Comparison of ENCODE assay signal across 8 cellular contexts in genomic region chr3:39447637-39448483, GRCh38. TPM values are rescaled to one million over a fixed set of nuclear protein-coding genes. Genes with fewer than 3 reads are reported as not detected.
DNase-seq lines count a peak whose midpoint lies in the region; ATAC-seq and TF ChIP-seq lines count a peak whose summit lies in the region.

No MANE protein-coding gene starts in this region.

- no peak overlapping the region for H3K27ac ChIP-seq in Peyer's patch
- peak overlapping the region; percentile 85 for H3K27ac ChIP-seq in temporal lobe (ENCODE audit: low read depth, low read length)

- H3K27me3 Mint-ChIP-seq in activated T-cell treated with anti-CD3 and anti-CD28 coated beads, Interleukin-2, amount 50 U/mL, for 72 hours (ENCODE audit: low read depth): peaks cover under 1% of the 10 kb centered on the region
- H3K27me3 Mint-ChIP-seq in neural crest cell (ENCODE audit: low read depth): peaks cover 3% of the 10 kb centered on the region

- no peaks in the 10 kb centered on the region for H3K9me3 Mint-ChIP-seq in activated T-cell treated with anti-CD3 and anti-CD28 coated beads, Interleukin-2, amount 50 U/mL, for 72 hours
- H3K9me3 Mint-ChIP-seq in neural crest cell: no peaks in the 10 kb centered on the region

- peak; percentile 93 for ATAC-seq in GM21529 (IDR thresholded peaks at IDR 0.05; ENCODE audit: unreplicated experiment)
- ATAC-seq in activated T-cell treated with anti-CD3 and anti-CD28 coated beads, Interleukin-2, amount 50 U/mL, for 72 hours (replicated peaks in 1 of 2): peak; percentile 81 to 82

- peak; percentile 74 for DNase-seq in DMS53 (lab: John Stamatoyannopoulos, UW)
- DNase-seq in KBM-7: peak; percentile 68
- DNase-seq in Peyer's patch: peak in 2 of 3 donors; percentile 65 to 87
- peak; percentile 56 to 68 for DNase-seq in activated T-cell treated with anti-CD3 and anti-CD28 coated beads, Interleukin-2, amount 50 U/mL, for 72 hours
- peak; percentile 82 for DNase-seq in fibroblast of mammary gland (ENCODE audit: low read depth)
- DNase-seq in neural crest cell (ENCODE audit: low read depth, low spot score): peak; percentile 67

- in situ Hi-C loops in KBM-7 (cut with MboI; ENCODE audit: low pct_unique_long_range_greater_than_20kb, low sequenced_read_pairs): no loop called here

- H3K4me1 Mint-ChIP-seq in activated T-cell treated with anti-CD3 and anti-CD28 coated beads, Interleukin-2, amount 50 U/mL, for 72 hours (ENCODE audit: low read depth): no peaks in the 10 kb centered on the region
- no peaks in the 10 kb centered on the region for H3K4me1 Mint-ChIP-seq in neural crest cell

- H3K4me1 ChIP-seq in Peyer's patch: no peaks in the 10 kb centered on the region

- H3K9me3 ChIP-seq in Peyer's patch: no peaks in the 10 kb centered on the region

- H3K27ac Mint-ChIP-seq in activated T-cell treated with anti-CD3 and anti-CD28 coated beads, Interleukin-2, amount 50 U/mL, for 72 hours: peak overlapping the region; percentile 59
- no peak overlapping the region for H3K27ac Mint-ChIP-seq in neural crest cell (ENCODE audit: unreplicated experiment)

- no peaks in the 10 kb centered on the region for H3K27me3 ChIP-seq in Peyer's patch

- H3K4me3 ChIP-seq in Peyer's patch: no peak overlapping the region
- no peak overlapping the region for H3K4me3 ChIP-seq in fibroblast of mammary gland (ENCODE audit: control insufficient read depth, low read depth, low read length)

- H3K4me3 Mint-ChIP-seq in activated T-cell treated with anti-CD3 and anti-CD28 coated beads, Interleukin-2, amount 50 U/mL, for 72 hours: no peak overlapping the region
- H3K4me3 Mint-ChIP-seq in neural crest cell: no peak overlapping the region

- TF ChIP-seq POLR2A in Peyer's patch (IDR thresholded peaks at IDR 0.05): no peak

- H3K36me3 Mint-ChIP-seq in activated T-cell treated with anti-CD3 and anti-CD28 coated beads, Interleukin-2, amount 50 U/mL, for 72 hours (ENCODE audit: insufficient read depth in 2 of 2): no peaks in the 10 kb centered on the region
- H3K36me3 Mint-ChIP-seq in neural crest cell (ENCODE audit: low read depth): no peaks in the 10 kb centered on the region

- TF ChIP-seq CTCF in Peyer's patch (IDR thresholded peaks at IDR 0.05) (peak; percentile 46 to 88 (median 80)), fibroblast of mammary gland (conservative IDR thresholded peaks at IDR 0.05; ENCODE audit: control insufficient read depth, insufficient read depth, low read depth, low read length) (peak; percentile 93), neural crest cell (conservative IDR thresholded peaks at IDR 0.05) (peak; percentile 91)

- no peaks in the 10 kb centered on the region for H3K36me3 ChIP-seq in Peyer's patch

RNA-seq across cellular contexts. Expression of gene MOBP, which starts 19.6 kb away (rescaled TPM):
- not detected for total RNA-seq in Peyer's patch
- total RNA-seq in activated T-cell treated with anti-CD3 and anti-CD28 coated beads, Interleukin-2, amount 50 U/mL, for 72 hours: under 1 TPM in 1 of 2 donors, not detected in 1; 0.34 TPM
- total RNA-seq in neural crest cell: not detected in 2 replicates
- 0.25 TPM for total RNA-seq in temporal lobe

RNA-seq across cellular contexts. Expression of gene RPSA, which starts 41.3 kb away (rescaled TPM):
- total RNA-seq in Peyer's patch (1,000 to 10,000 TPM in 1 of 4 donors, 100 to 1,000 TPM in 3; 298 to 1,413 (median 477) TPM), neural crest cell (1,595 and 1,633 TPM in 2 replicates), temporal lobe (976 TPM)
- 1,000 to 10,000 TPM; 2,329 to 2,816 TPM for total RNA-seq in activated T-cell treated with anti-CD3 and anti-CD28 coated beads, Interleukin-2, amount 50 U/mL, for 72 hours
